ENCODE assay signal across 31 cellular contexts in genomic region chr9:124457079-124457886, GRCh38. TPM values are rescaled to one million over a fixed set of nuclear protein-coding genes. Genes with fewer than 3 reads are reported as not detected.
"Had no signal": no experiment of that assay in that cellular context is flagged by ENCODE, and none has a peak within 500 bp of the region (broad histone marks: within the 10 kb centered on the region; RNA-seq: fewer than 3 reads in every experiment).

No MANE protein-coding gene starts in this region.

- H3K9me3 ChIP-seq: ascending aorta, colonic mucosa, esophagus muscularis mucosa, neutrophil, pancreas, right lobe of liver, stomach, transverse colon, vagina had no signal

- H3K9me3 Mint-ChIP-seq: activated naive CD4-positive, alpha-beta T cell treated with anti-CD3 and anti-CD28 coated beads, Interleukin-2, amount 10 ng/mL, durations not matched to agents 7 days and 5 days; central memory CD8-positive, alpha-beta T cell; effector memory CD8-positive, alpha-beta T cell; immature natural killer cell had no signal

- H3K27ac Mint-ChIP-seq: activated naive CD4-positive, alpha-beta T cell treated with anti-CD3 and anti-CD28 coated beads, Interleukin-2, amount 10 ng/mL, durations not matched to agents 7 days and 5 days; effector memory CD8-positive, alpha-beta T cell; immature natural killer cell; stimulated activated memory B cell treated with anti-CD40 and anti-IgM and Interleukin-4, amounts not matched to agents 10 μg/mL and 1 μg/mL and 100 μg/mL, for 72 hours had no signal

- H3K4me1 ChIP-seq: ascending aorta, colonic mucosa, pancreas, right lobe of liver had no signal

- FAIRE-seq: endothelial cell of umbilical vein, frontal cortex, pancreas, small intestine had no signal

- H3K4me3 ChIP-seq: ascending aorta, colonic mucosa, dorsolateral prefrontal cortex, esophagus muscularis mucosa, hepatocyte, lung, pancreas, right lobe of liver, stomach, transverse colon, vagina had no signal

- H3K27ac ChIP-seq: ascending aorta, brain microvascular endothelial cell, colonic mucosa, dorsolateral prefrontal cortex, esophagus muscularis mucosa, hepatocyte, neutrophil, pancreas, right lobe of liver, stomach, transverse colon, vagina had no signal

- H2AFZ ChIP-seq: hepatocyte had no signal

- H3K27me3 ChIP-seq: ascending aorta, right lobe of liver, vagina had no signal

- H3K36me3 ChIP-seq: ascending aorta, brain microvascular endothelial cell, colonic mucosa, esophagus muscularis mucosa, neutrophil, pancreas, right lobe of liver, stomach, transverse colon, vagina had no signal

- H3K4me1 Mint-ChIP-seq: activated naive CD4-positive, alpha-beta T cell treated with anti-CD3 and anti-CD28 coated beads, Interleukin-2, amount 10 ng/mL, durations not matched to agents 7 days and 5 days; central memory CD8-positive, alpha-beta T cell; immature natural killer cell; naive thymus-derived CD4-positive, alpha-beta T cell; stimulated activated memory B cell treated with anti-CD40 and anti-IgM and Interleukin-4, amounts not matched to agents 10 μg/mL and 1 μg/mL and 100 μg/mL, for 72 hours had no signal

- H3K4me2 ChIP-seq: hepatocyte had no signal

- H3K79me2 ChIP-seq: hepatocyte had no signal

- H3K4me3 Mint-ChIP-seq: activated naive CD4-positive, alpha-beta T cell treated with anti-CD3 and anti-CD28 coated beads, Interleukin-2, amount 10 ng/mL, durations not matched to agents 7 days and 5 days; central memory CD8-positive, alpha-beta T cell; effector memory CD8-positive, alpha-beta T cell; immature natural killer cell; naive thymus-derived CD4-positive, alpha-beta T cell; stimulated activated memory B cell treated with anti-CD40 and anti-IgM and Interleukin-4, amounts not matched to agents 10 μg/mL and 1 μg/mL and 100 μg/mL, for 72 hours had no signal

- H3K36me3 Mint-ChIP-seq: activated naive CD4-positive, alpha-beta T cell treated with anti-CD3 and anti-CD28 coated beads, Interleukin-2, amount 10 ng/mL, durations not matched to agents 7 days and 5 days; immature natural killer cell; naive thymus-derived CD4-positive, alpha-beta T cell; stimulated activated memory B cell treated with anti-CD40 and anti-IgM and Interleukin-4, amounts not matched to agents 10 μg/mL and 1 μg/mL and 100 μg/mL, for 72 hours had no signal

- DNase-seq: activated effector memory CD4-positive, alpha-beta T cell treated with anti-CD3 and anti-CD28 coated beads, Interleukin-2, amount 50 U/mL, for 16 hours; activated naive CD4-positive, alpha-beta T cell treated with anti-CD3 and anti-CD28 coated beads, Interleukin-2, amount 10 ng/mL, durations not matched to agents 7 days and 5 days; brain microvascular endothelial cell; colonic mucosa; effector memory CD8-positive, alpha-beta T cell; glutamatergic neuron; immature natural killer cell; naive thymus-derived CD4-positive, alpha-beta T cell; small intestine; stimulated activated CD4-positive, alpha-beta T cell treated with anti-CD3 and anti-CD28 coated beads, Interleukin-15, amount 100 ng/mL, for 24 hours; stomach; transverse colon had no signal

- ATAC-seq: effector memory CD8-positive, alpha-beta T cell; left lobe of liver; naive thymus-derived CD4-positive, alpha-beta T cell; pancreas; right lobe of liver; stimulated activated memory B cell treated with anti-CD40 and anti-IgM and Interleukin-4, amounts not matched to agents 10 μg/mL and 1 μg/mL and 100 μg/mL, for 72 hours had no signal

RNA-seq across cellular contexts. Expression of gene ADGRD2, which starts 7.0 kb away (rescaled TPM):
- total RNA-seq: ascending aorta; colonic mucosa; endothelial cell of umbilical vein; esophagus muscularis mucosa; frontal cortex; hepatocyte; kidney epithelial cell; left lobe of liver; lung; mesenteric fat pad; naive thymus-derived CD4-positive, alpha-beta T cell; pancreas; pulmonary artery endothelial cell; right lobe of liver; stomach; T-helper 2 cell treated with Interferon-gamma antibody and Interleukin-4, amounts not matched to agents 100 ng/mL and 5 ng/mL, for 36 hours; transverse colon had no signal
- polyA plus RNA-seq: endothelial cell of umbilical vein; hepatocyte; immature natural killer cell; lung; naive thymus-derived CD4-positive, alpha-beta T cell; small intestine; stomach had no signal

RNA-seq across cellular contexts. Expression of gene NR5A1, which starts 49.9 kb away (rescaled TPM):
- total RNA-seq: endothelial cell of umbilical vein; frontal cortex; kidney epithelial cell; mesenteric fat pad; pulmonary artery endothelial cell; stomach; T-helper 2 cell treated with Interferon-gamma antibody and Interleukin-4, amounts not matched to agents 100 ng/mL and 5 ng/mL, for 36 hours; temporal lobe; transverse colon had no signal
- polyA plus RNA-seq: endothelial cell of umbilical vein; immature natural killer cell; naive thymus-derived CD4-positive, alpha-beta T cell had no signal
